ENCODE assay signal across 8 cellular contexts in the genomic region with DNA sequence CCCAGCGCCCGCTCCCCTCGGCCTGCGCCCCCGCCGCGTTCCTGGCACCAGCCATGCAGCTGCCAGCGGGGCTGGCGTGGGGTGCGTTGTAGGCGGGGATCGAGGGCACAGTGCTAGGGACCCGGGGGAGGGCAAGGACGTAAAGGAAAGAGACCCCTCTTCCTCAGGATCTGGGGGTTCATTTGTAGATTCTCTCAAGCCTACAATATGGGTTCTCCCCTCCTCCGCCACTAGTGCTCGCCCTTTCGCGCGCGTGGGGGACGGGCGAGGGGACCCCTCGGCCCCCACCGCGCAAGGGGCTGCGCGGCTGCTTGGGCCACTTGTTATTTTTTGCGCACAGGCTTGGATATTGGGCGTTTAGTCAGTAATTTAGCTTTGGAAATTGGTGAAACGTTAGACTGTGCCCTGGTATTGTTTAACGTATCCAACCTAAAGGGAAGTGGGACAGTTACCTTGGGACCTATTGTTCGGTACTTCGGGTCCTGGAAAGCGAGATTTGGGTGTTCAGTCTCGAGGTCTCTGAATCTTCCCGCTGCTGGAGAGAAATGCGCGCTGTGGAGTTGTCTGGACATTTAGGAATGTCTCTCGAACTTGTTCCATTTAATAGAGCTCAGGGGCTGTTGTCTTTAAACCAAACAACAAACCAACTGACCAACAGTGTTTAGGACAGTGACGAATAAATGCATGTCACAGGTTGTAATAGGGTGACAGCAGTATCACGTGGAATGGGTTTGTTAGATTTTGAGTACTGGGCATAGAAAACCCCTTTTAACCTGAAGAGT. TPM values are rescaled to one million over a fixed set of nuclear protein-coding genes. Genes with fewer than 3 reads are reported as not detected.
A peak's percentile ranks its signal among the peaks of the same experiment; 100 is the strongest.
DNase-seq lines count a peak whose midpoint lies in the region; ATAC-seq and TF ChIP-seq lines count a peak whose summit lies in the region.

No MANE protein-coding gene starts in this region.

- POLR2A ChIA-PET in CD4-positive, alpha-beta T cell (lab: Charles Lee): no interaction called here

- peaks cover 73% of the 10 kb centered on the region for H3K27me3 Mint-ChIP-seq in CD4-positive, alpha-beta T cell
- H3K27me3 Mint-ChIP-seq in natural killer cell treated with Interleukin-12 subunit alpha and Interleukin-12 subunit beta and Interleukin-15 and Interleukin-18, amount 100 ng/mL, for 72 hours: peaks cover 33% of the 10 kb centered on the region in 2 donors

- DNase-seq in CD4-positive, alpha-beta T cell: no peak
- DNase-seq in RPMI7951 (ENCODE audit: low read depth) (peak; percentile 25), SIG-M5 treated with dmso at 0.1 percent for 504 hours (lab: John Stamatoyannopoulos, UW; ENCODE audit: unreplicated experiment) (no peak)
- DNase-seq in natural killer cell treated with Interleukin-12 subunit alpha and Interleukin-12 subunit beta and Interleukin-15 and Interleukin-18, amount 100 ng/mL, for 72 hours (ENCODE audit: low spot score): no peak
- no peak for DNase-seq in stimulated activated CD4-positive, alpha-beta T cell treated with anti-CD3 and anti-CD28 coated beads, Interleukin-2, amount 100 ng/mL, for 48 hours

- intact Hi-C loops in CD4-positive, alpha-beta T cell (cut with DNase I, micrococcal nuclease): no loop called here

- no peak for ATAC-seq in CD4-positive, alpha-beta T cell (ENCODE audit: poor library complexity)
- peak; percentile 10 for ATAC-seq in GM18873 (IDR thresholded peaks at IDR 0.05; ENCODE audit: low FRiP score, unreplicated experiment)
- ATAC-seq in HG03066 (IDR thresholded peaks at IDR 0.05; ENCODE audit: low read depth, unreplicated experiment): peak; percentile 22
- ATAC-seq in esophagus mucosa: peak; percentile 24
- ATAC-seq in natural killer cell treated with Interleukin-12 subunit alpha and Interleukin-12 subunit beta and Interleukin-15 and Interleukin-18, amount 100 ng/mL, for 72 hours: peak in 1 of 2 donors; percentile 37

- peaks cover 25% of the 10 kb centered on the region for H3K27me3 ChIP-seq in CD4-positive, alpha-beta T cell (ENCODE audit: control insufficient read depth, insufficient read depth, low read length)

- H3K27ac Mint-ChIP-seq in CD4-positive, alpha-beta T cell: no peak overlapping the region
- H3K27ac Mint-ChIP-seq in natural killer cell treated with Interleukin-12 subunit alpha and Interleukin-12 subunit beta and Interleukin-15 and Interleukin-18, amount 100 ng/mL, for 72 hours: no peak overlapping the region

- H3K4me3 Mint-ChIP-seq in CD4-positive, alpha-beta T cell: peak overlapping the region; percentile 62
- peak overlapping the region; percentile 62 for H3K4me3 Mint-ChIP-seq in natural killer cell treated with Interleukin-12 subunit alpha and Interleukin-12 subunit beta and Interleukin-15 and Interleukin-18, amount 100 ng/mL, for 72 hours

- peaks cover 21% of the 10 kb centered on the region for H3K4me1 Mint-ChIP-seq in CD4-positive, alpha-beta T cell (ENCODE audit: low read depth)
- H3K4me1 Mint-ChIP-seq in natural killer cell treated with Interleukin-12 subunit alpha and Interleukin-12 subunit beta and Interleukin-15 and Interleukin-18, amount 100 ng/mL, for 72 hours (ENCODE audit: low read depth in 2 of 2): peaks cover 0 to 2% of the 10 kb centered on the region in 2 donors

- no peak for TF ChIP-seq CTCF in CD4-positive, alpha-beta T cell (IDR thresholded peaks at IDR 0.05)

- CTCF ChIA-PET in CD4-positive, alpha-beta T cell (lab: Charles Lee): no interaction called here

- no peaks in the 10 kb centered on the region for H3K36me3 Mint-ChIP-seq in CD4-positive, alpha-beta T cell (ENCODE audit: low read depth)
- H3K36me3 Mint-ChIP-seq in natural killer cell treated with Interleukin-12 subunit alpha and Interleukin-12 subunit beta and Interleukin-15 and Interleukin-18, amount 100 ng/mL, for 72 hours: no peaks in the 10 kb centered on the region

- H3K27ac ChIP-seq in CD4-positive, alpha-beta T cell (ENCODE audit: low read depth, low read length): no peak overlapping the region

- H3K9me3 Mint-ChIP-seq in CD4-positive, alpha-beta T cell: no peaks in the 10 kb centered on the region
- no peaks in the 10 kb centered on the region for H3K9me3 Mint-ChIP-seq in natural killer cell treated with Interleukin-12 subunit alpha and Interleukin-12 subunit beta and Interleukin-15 and Interleukin-18, amount 100 ng/mL, for 72 hours

- H3K9me3 ChIP-seq in CD4-positive, alpha-beta T cell (ENCODE audit: control insufficient read depth, low read length): no peaks in the 10 kb centered on the region

RNA-seq across cellular contexts. Expression of gene CDK14, which starts 0.8 kb away (rescaled TPM):
- total RNA-seq in CD4-positive, alpha-beta T cell: under 1 TPM; 0.45 to 0.47 TPM
- 5.2 and 9.3 TPM in 2 replicates for total RNA-seq in RPMI7951 (2014; rRNA removed; shearing (Covaris generic))
- 1.1 TPM for total RNA-seq in esophagus mucosa
- 1 to 10 TPM in 1 of 2 donors, under 1 TPM in 1; 0.76 to 2.8 TPM for total RNA-seq in natural killer cell treated with Interleukin-12 subunit alpha and Interleukin-12 subunit beta and Interleukin-15 and Interleukin-18, amount 100 ng/mL, for 72 hours
